1 cellular context compared by ENCODE assay signal in the genomic region with DNA sequence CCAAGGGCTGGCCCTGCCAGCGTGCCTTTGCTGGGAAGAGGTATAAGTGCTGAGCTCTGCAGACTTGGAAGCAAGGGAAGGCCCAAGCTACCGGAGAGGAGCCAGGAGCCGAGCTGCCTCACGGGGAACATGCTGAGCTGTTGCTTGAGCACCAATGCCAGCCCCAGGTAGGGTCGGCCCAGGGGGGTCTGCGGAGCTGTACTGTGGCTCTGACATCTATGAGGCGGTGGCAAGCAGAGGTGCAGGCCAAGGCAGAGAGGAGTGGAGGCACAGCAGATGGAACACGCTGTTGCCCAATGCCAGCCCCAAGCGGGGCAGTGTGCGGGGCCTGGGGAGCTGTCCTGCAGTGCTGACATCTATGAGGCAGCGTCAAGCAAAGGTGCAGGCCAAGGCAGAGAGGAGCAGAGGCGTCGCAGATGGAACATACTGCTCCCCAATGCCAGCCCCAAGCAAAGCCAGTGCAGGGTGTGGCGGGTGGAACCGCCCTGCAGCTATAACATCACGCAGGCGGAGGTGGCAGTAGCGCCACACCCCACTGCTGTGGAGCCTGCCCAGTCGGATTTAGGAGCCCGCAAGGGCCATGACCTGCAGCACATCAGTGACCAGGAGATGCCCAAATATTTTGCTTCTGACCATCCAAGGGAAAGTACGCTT.
TF ChIP-seq lines count a peak whose summit lies in the region.

No MANE protein-coding gene starts in this region.

TF ChIP-seq in HepG2, 621 proteins besides CTCF, POLR2A, EP300 and RAD21 (continues in another document):
- TF ChIP-seq SOX6 (IDR thresholded peaks at IDR 0.05): no peak
- TF ChIP-seq SOX6 (CRISPR knock-in tag; IDR thresholded peaks at IDR 0.05): no peak
- no peak for TF ChIP-seq ZNF562 (CRISPR knock-in tag; IDR thresholded peaks at IDR 0.05; ENCODE audit: borderline replicate concordance)
- TF ChIP-seq ZNF205 (CRISPR knock-in tag; IDR thresholded peaks at IDR 0.05): no peak
- TF ChIP-seq SNAPC4 (CRISPR knock-in tag; IDR thresholded peaks at IDR 0.05): no peak
- no peak for TF ChIP-seq ZNF720 (CRISPR knock-in tag; IDR thresholded peaks at IDR 0.05)
- 0 out of 2 replicates have a peak, but pooled peaks have one; percentile 1 for TF ChIP-seq ZNF768 (CRISPR knock-in tag; IDR thresholded peaks at IDR 0.05)
- TF ChIP-seq TRAFD1 (CRISPR knock-in tag; IDR thresholded peaks at IDR 0.05; ENCODE audit: borderline replicate concordance): no peak
- TF ChIP-seq ATF1 (CRISPR knock-in tag; IDR thresholded peaks at IDR 0.05): no peak
- no peak for TF ChIP-seq HOXA3 (CRISPR knock-in tag; IDR thresholded peaks at IDR 0.05)
- no peak for TF ChIP-seq SATB2 (CRISPR knock-in tag; IDR thresholded peaks at IDR 0.05)
- TF ChIP-seq PLRG1 (conservative IDR thresholded peaks at IDR 0.05): no peak
- TF ChIP-seq ZNF275 (CRISPR knock-in tag; IDR thresholded peaks at IDR 0.05; ENCODE audit: borderline replicate concordance): no peak
- no peak for TF ChIP-seq RFX3 (CRISPR knock-in tag; IDR thresholded peaks at IDR 0.05)
- TF ChIP-seq ZNF138 (CRISPR knock-in tag; IDR thresholded peaks at IDR 0.05; ENCODE audit: low read depth): no peak
- TF ChIP-seq ZNF343 (CRISPR knock-in tag; IDR thresholded peaks at IDR 0.05): no peak
- TF ChIP-seq ELF1 (CRISPR knock-in tag; IDR thresholded peaks at IDR 0.05): no peak
- TF ChIP-seq ZNF747 (CRISPR knock-in tag; IDR thresholded peaks at IDR 0.05; ENCODE audit: borderline replicate concordance): no peak
- no peak for TF ChIP-seq KDM3A (CRISPR knock-in tag; IDR thresholded peaks at IDR 0.05; ENCODE audit: low read depth)
- TF ChIP-seq NR3C1 (CRISPR knock-in tag; IDR thresholded peaks at IDR 0.05): no peak
- TF ChIP-seq SP2 (CRISPR knock-in tag; IDR thresholded peaks at IDR 0.05): no peak
- TF ChIP-seq MATR3 (CRISPR knock-in tag; IDR thresholded peaks at IDR 0.05): no peak
- no peak for TF ChIP-seq XRCC5 (optimal IDR thresholded peaks at IDR 0.05; ENCODE audit: low read length)
- TF ChIP-seq ZNF367 (CRISPR knock-in tag; IDR thresholded peaks at IDR 0.05; ENCODE audit: borderline replicate concordance): no peak
- TF ChIP-seq, protein P1, sequence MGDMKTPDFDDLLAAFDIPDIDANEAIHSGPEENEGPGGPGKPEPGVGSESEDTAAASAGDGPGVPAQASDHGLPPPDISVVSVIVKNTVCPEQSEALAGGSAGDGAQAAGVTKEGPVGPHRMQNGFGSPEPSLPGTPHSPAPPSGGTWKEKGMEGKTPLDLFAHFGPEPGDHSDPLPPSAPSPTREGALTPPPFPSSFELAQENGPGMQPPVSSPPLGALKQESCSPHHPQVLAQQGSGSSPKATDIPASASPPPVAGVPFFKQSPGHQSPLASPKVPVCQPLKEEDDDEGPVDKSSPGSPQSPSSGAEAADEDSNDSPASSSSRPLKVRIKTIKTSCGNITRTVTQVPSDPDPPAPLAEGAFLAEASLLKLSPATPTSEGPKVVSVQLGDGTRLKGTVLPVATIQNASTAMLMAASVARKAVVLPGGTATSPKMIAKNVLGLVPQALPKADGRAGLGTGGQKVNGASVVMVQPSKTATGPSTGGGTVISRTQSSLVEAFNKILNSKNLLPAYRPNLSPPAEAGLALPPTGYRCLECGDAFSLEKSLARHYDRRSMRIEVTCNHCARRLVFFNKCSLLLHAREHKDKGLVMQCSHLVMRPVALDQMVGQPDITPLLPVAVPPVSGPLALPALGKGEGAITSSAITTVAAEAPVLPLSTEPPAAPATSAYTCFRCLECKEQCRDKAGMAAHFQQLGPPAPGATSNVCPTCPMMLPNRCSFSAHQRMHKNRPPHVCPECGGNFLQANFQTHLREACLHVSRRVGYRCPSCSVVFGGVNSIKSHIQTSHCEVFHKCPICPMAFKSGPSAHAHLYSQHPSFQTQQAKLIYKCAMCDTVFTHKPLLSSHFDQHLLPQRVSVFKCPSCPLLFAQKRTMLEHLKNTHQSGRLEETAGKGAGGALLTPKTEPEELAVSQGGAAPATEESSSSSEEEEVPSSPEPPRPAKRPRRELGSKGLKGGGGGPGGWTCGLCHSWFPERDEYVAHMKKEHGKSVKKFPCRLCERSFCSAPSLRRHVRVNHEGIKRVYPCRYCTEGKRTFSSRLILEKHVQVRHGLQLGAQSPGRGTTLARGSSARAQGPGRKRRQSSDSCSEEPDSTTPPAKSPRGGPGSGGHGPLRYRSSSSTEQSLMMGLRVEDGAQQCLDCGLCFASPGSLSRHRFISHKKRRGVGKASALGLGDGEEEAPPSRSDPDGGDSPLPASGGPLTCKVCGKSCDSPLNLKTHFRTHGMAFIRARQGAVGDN (CRISPR knock-in tag; IDR thresholded peaks at IDR 0.05): peak; percentile 21; the same call in 1 of the 2 replicates
- no peak for TF ChIP-seq REXO4 (CRISPR knock-in tag; IDR thresholded peaks at IDR 0.05; ENCODE audit: borderline replicate concordance)
- TF ChIP-seq ZNF709 (CRISPR knock-in tag; IDR thresholded peaks at IDR 0.05): no peak
- TF ChIP-seq ZHX2 (IDR thresholded peaks at IDR 0.05; ENCODE audit: low read depth): no peak
- no peak for TF ChIP-seq ZHX2 (CRISPR knock-in tag; IDR thresholded peaks at IDR 0.05; ENCODE audit: borderline replicate concordance)
- TF ChIP-seq SMAD3 (CRISPR knock-in tag; IDR thresholded peaks at IDR 0.05): no peak
- peak; percentile 55; the same call in 1 of the 2 replicates for TF ChIP-seq ZBTB33 (CRISPR knock-in tag; IDR thresholded peaks at IDR 0.05)
- no peak for TF ChIP-seq KLF15 (CRISPR knock-in tag; IDR thresholded peaks at IDR 0.05; ENCODE audit: borderline replicate concordance)
- peak; percentile 71; the same call in 1 of the 2 replicates for TF ChIP-seq HES4 (CRISPR knock-in tag; IDR thresholded peaks at IDR 0.05; ENCODE audit: borderline replicate concordance)
- TF ChIP-seq TEAD3 (CRISPR knock-in tag; optimal IDR thresholded peaks at IDR 0.05; ENCODE audit: borderline replicate concordance): no peak
- no peak for TF ChIP-seq ZNF441 (CRISPR knock-in tag; IDR thresholded peaks at IDR 0.05; ENCODE audit: borderline replicate concordance)
- TF ChIP-seq ZNF33A (CRISPR knock-in tag; IDR thresholded peaks at IDR 0.05; ENCODE audit: borderline replicate concordance): no peak
- TF ChIP-seq ZNF333 (CRISPR knock-in tag; IDR thresholded peaks at IDR 0.05; ENCODE audit: borderline replicate concordance): 0 out of 2 replicates have a peak, but pooled peaks have one; percentile 34
- no peak for TF ChIP-seq ZNF17 (CRISPR knock-in tag; IDR thresholded peaks at IDR 0.05)
- no peak for TF ChIP-seq ZFP1 (CRISPR knock-in tag; IDR thresholded peaks at IDR 0.05)
- peak; percentile 28 for TF ChIP-seq HNRNPLL (IDR thresholded peaks at IDR 0.05; ENCODE audit: low read depth, low read length, poor library complexity, severe bottlenecking)
- TF ChIP-seq ZNF256 (CRISPR knock-in tag; conservative IDR thresholded peaks at IDR 0.05): no peak
- TF ChIP-seq AGO2 (optimal IDR thresholded peaks at IDR 0.05; ENCODE audit: low read depth, low read length): peak; percentile 46
- no peak for TF ChIP-seq ELF4 (CRISPR knock-in tag; IDR thresholded peaks at IDR 0.05; ENCODE audit: borderline replicate concordance)
- TF ChIP-seq ZNF792 (CRISPR knock-in tag; IDR thresholded peaks at IDR 0.05): no peak
